8 cellular contexts compared by ENCODE assay signal in genomic region chr11:15073361-15074205, GRCh38. TPM values are rescaled to one million over a fixed set of nuclear protein-coding genes. Genes with fewer than 3 reads are reported as not detected.
DNase-seq lines count a peak whose midpoint lies in the region; ATAC-seq and TF ChIP-seq lines count a peak whose summit lies in the region.

CALCB (plus strand) TSS chr11:15073593; CDS start chr11:15074719, 1,126 bp downstream.

- ATAC-seq in IMR-90 (ENCODE audit: low read depth) (peak; percentile 73), HG03571 (IDR thresholded peaks at IDR 0.05; ENCODE audit: unreplicated experiment) (no peak)
- ATAC-seq in activated CD8-positive, alpha-beta T cell treated with anti-CD3 and anti-CD28 coated beads, Interleukin-2, amount 10 ng/mL, durations not matched to agents 7 days and 5 days = peak; percentile 5

- no peaks in the 10 kb centered on the region for H3K36me3 Mint-ChIP-seq in activated CD8-positive, alpha-beta T cell treated with anti-CD3 and anti-CD28 coated beads, Interleukin-2, amount 10 ng/mL, durations not matched to agents 7 days and 5 days (ENCODE audit: low read depth)

- no peaks in the 10 kb centered on the region for H3K79me1 ChIP-seq in IMR-90 (ENCODE audit: low read depth in 1 of 2, low read length in 2 of 2)

- no peak within 1 kb of the TSS for H4K8ac ChIP-seq in IMR-90 (ENCODE audit: low read depth in 2 of 2, low read length in 2 of 2)

- dilution Hi-C loops in IMR-90 (cut with HindIII; ENCODE audit: low sequenced_read_pairs, unreplicated experiment) = no loop called here

- peaks cover 14% of the 10 kb centered on the region for H3K27me3 Mint-ChIP-seq in activated CD8-positive, alpha-beta T cell treated with anti-CD3 and anti-CD28 coated beads, Interleukin-2, amount 10 ng/mL, durations not matched to agents 7 days and 5 days (ENCODE audit: low read depth)

- no peak within 1 kb of the TSS for H4K5ac ChIP-seq in IMR-90 (ENCODE audit: low read depth, low read length)

- no peak within 1 kb of the TSS for H2AK5ac ChIP-seq in IMR-90 (ENCODE audit: low read depth, low read length)

- peak within 1 kb of the TSS; percentile 29 for H3K4me3 ChIP-seq in AG04450 (ENCODE audit: low read depth, low read length)
- H3K4me3 ChIP-seq in IMR-90 (ENCODE audit: insufficient read depth, low read depth, low read length) = peak within 1 kb of the TSS; percentile 10; the same call in 1 of the 2 replicates
- H3K4me3 ChIP-seq in fibroblast of the aortic adventitia (ENCODE audit: low read depth, low read length) = peak within 1 kb of the TSS; percentile 44
- H3K4me3 ChIP-seq in parathyroid adenoma (ENCODE audit: low read depth, low read length) = peak within 1 kb of the TSS; percentile 27

- no peak for TF ChIP-seq POLR2A in IMR-90 (IDR thresholded peaks at IDR 0.05; ENCODE audit: low read depth, low read length)

- no peaks in the 10 kb centered on the region for H3K79me2 ChIP-seq in parathyroid adenoma

- no peak within 1 kb of the TSS for H3K14ac ChIP-seq in IMR-90 (replicated peaks; ENCODE audit: low read depth, low read length)

- 8% methylated on average over 26 of the region's 60 CpGs; no CpG with 5 or more reads in 1 of the 2 experiments for WGBS in IMR-90 (ENCODE audit: extremely low coverage in 2 of 2, insufficient read length in 1 of 2), 2 experiments

- no peak within 1 kb of the TSS for H3K18ac ChIP-seq in IMR-90 (ENCODE audit: low read depth, low read length)

- in situ Hi-C loops in IMR-90 (cut with MboI; ENCODE audit: low sequenced_read_pairs) = no loop called here

- H3K4me2 ChIP-seq in IMR-90 (ENCODE audit: low read depth, low read length) (peak within 1 kb of the TSS; percentile 80), parathyroid adenoma (ENCODE audit: low read length) (peak within 1 kb of the TSS; percentile 58)

- intact Hi-C loops in IMR-90 (cut with micrococcal nuclease) = loop anchor here (2.0 kb wide), 1 partner anchor 99 kb away; no protein-coding TSS in a partner anchor

- H3K27ac ChIP-seq in AG04450 (ENCODE audit: low read depth, low read length) = no peak within 1 kb of the TSS
- no peak within 1 kb of the TSS for H3K27ac ChIP-seq in IMR-90 (ENCODE audit: insufficient read depth, low read length)
- H3K27ac ChIP-seq in parathyroid adenoma = no peak within 1 kb of the TSS

- TF ChIP-seq RAD21 in IMR-90 (IDR thresholded peaks at IDR 0.05; ENCODE audit: low read length) = no peak

- H3K23ac ChIP-seq in IMR-90 (ENCODE audit: low read depth, low read length) = peak within 1 kb of the TSS; percentile 49; the same call in 1 of the 2 replicates

- H3K9ac ChIP-seq in IMR-90 (ENCODE audit: low read depth, low read length) (no peak within 1 kb of the TSS), parathyroid adenoma (no peak within 1 kb of the TSS)

- no peak within 1 kb of the TSS for H2AK9ac ChIP-seq in IMR-90 (replicated peaks; ENCODE audit: low read depth, low read length, poor library complexity)

- H4K20me1 ChIP-seq in IMR-90 (ENCODE audit: insufficient read depth, low read length) = no peaks in the 10 kb centered on the region

- no TSS peak for BruUV-seq in IMR-90 (replicated peaks; lab: Mats Ljungman, UMichigan)

- peaks cover 23% of the 10 kb centered on the region for H3K4me1 Mint-ChIP-seq in activated CD8-positive, alpha-beta T cell treated with anti-CD3 and anti-CD28 coated beads, Interleukin-2, amount 10 ng/mL, durations not matched to agents 7 days and 5 days (ENCODE audit: low read depth)

- H3K9me3 ChIP-seq in AG04450 (ENCODE audit: control insufficient read depth, insufficient read depth, low read length) (no peaks in the 10 kb centered on the region; the same call in 1 of the 2 replicates), IMR-90 (ENCODE audit: control insufficient read depth, insufficient read depth, low read length) (no peaks in the 10 kb centered on the region), parathyroid adenoma (ENCODE audit: control insufficient read depth, low read length) (no peaks in the 10 kb centered on the region)

- H2AFZ ChIP-seq in IMR-90 (replicated peaks; ENCODE audit: low read length, poor library complexity) (peak within 1 kb of the TSS; percentile 85), parathyroid adenoma (peak within 1 kb of the TSS; percentile 50)

- H2BK120ac ChIP-seq in IMR-90 (ENCODE audit: low read depth, low read length) = no peak within 1 kb of the TSS

- no peak within 1 kb of the TSS for H3K27ac Mint-ChIP-seq in activated CD8-positive, alpha-beta T cell treated with anti-CD3 and anti-CD28 coated beads, Interleukin-2, amount 10 ng/mL, durations not matched to agents 7 days and 5 days

- DNase-seq in AG04450 (ENCODE audit: low read depth, low spot score) (no peak), IMR-90 (peak; percentile 10), fibroblast of the aortic adventitia (ENCODE audit: low read depth) (peak; percentile 17), T-helper 9 cell (no peak), HCEC 1CT (no peak)
- DNase-seq in activated CD8-positive, alpha-beta T cell treated with anti-CD3 and anti-CD28 coated beads, Interleukin-2, amount 10 ng/mL, durations not matched to agents 7 days and 5 days = peak; percentile 27

- H3K36me3 ChIP-seq in IMR-90 (ENCODE audit: control insufficient read depth, insufficient read depth, low read length) (no peaks in the 10 kb centered on the region), parathyroid adenoma (ENCODE audit: control insufficient read depth, insufficient read depth, low read length) (no peaks in the 10 kb centered on the region)

- H4K91ac ChIP-seq in IMR-90 (ENCODE audit: insufficient read depth, low read depth, low read length) = no peak within 1 kb of the TSS

- peaks cover 31% of the 10 kb centered on the region for H3K27me3 ChIP-seq in AG04450 (ENCODE audit: control insufficient read depth, insufficient read depth, low read length)
- peaks cover 45% of the 10 kb centered on the region for H3K27me3 ChIP-seq in IMR-90 (ENCODE audit: control insufficient read depth, insufficient read depth, low read length)
- H3K27me3 ChIP-seq in parathyroid adenoma (ENCODE audit: control insufficient read depth, insufficient read depth, low read length) = no peaks in the 10 kb centered on the region

- CTCF ChIA-PET in AG04450 (lab: Charles Lee) = interaction anchor here (0.8 to 4.7 kb wide), 6 partner anchors 9 to 283 kb away, joined by 3 to 48 read pairs (median 4); no protein-coding TSS in a partner anchor
- CTCF ChIA-PET in IMR-90 (lab: Yijun Ruan, JAX) = interaction anchor here (0.6 to 1.3 kb wide), 2 partner anchors 132 to 137 kb away, joined by 3 to 4 read pairs; no protein-coding TSS in a partner anchor
- CTCF ChIA-PET in activated CD8-positive, alpha-beta T cell treated with anti-CD3 and anti-CD28 coated beads, Interleukin-2, amount 10 ng/mL, durations not matched to agents 7 days and 5 days (lab: Charles Lee) = interaction anchor here (0.9 to 6.5 kb wide), 23 partner anchors 13 to 283 kb away, joined by 3 to 196 read pairs (median 6); no protein-coding TSS in a partner anchor

- peak within 1 kb of the TSS; percentile 69 for H3K4me3 Mint-ChIP-seq in activated CD8-positive, alpha-beta T cell treated with anti-CD3 and anti-CD28 coated beads, Interleukin-2, amount 10 ng/mL, durations not matched to agents 7 days and 5 days

- no peak within 1 kb of the TSS for H3K4ac ChIP-seq in IMR-90 (ENCODE audit: low read depth, low read length)

- POLR2A ChIA-PET in AG04450 (lab: Yijun Ruan, JAX) (no interaction called here), IMR-90 (lab: Charles Lee; ENCODE audit: unreplicated experiment) (interaction anchor here (0.6 kb wide), 2 partner anchors 173 to 1532 kb away, joined by 4 to 8 read pairs; no protein-coding TSS in a partner anchor)
- POLR2A ChIA-PET in activated CD8-positive, alpha-beta T cell treated with anti-CD3 and anti-CD28 coated beads, Interleukin-2, amount 10 ng/mL, durations not matched to agents 7 days and 5 days (lab: Charles Lee) = no interaction called here

- TF ChIP-seq CTCF in AG04450 (IDR thresholded peaks at IDR 0.05; ENCODE audit: low read depth, low read length) (no peak), IMR-90 (conservative IDR thresholded peaks at IDR 0.05; ENCODE audit: low read depth, low read length) (no peak), fibroblast of the aortic adventitia (IDR thresholded peaks at IDR 0.05; ENCODE audit: insufficient read depth, low read length) (no peak), parathyroid adenoma (IDR thresholded peaks at IDR 0.05) (no peak)

- H3K4me1 ChIP-seq in IMR-90 (ENCODE audit: control insufficient read depth, insufficient read depth, low read length) (peaks cover 4% of the 10 kb centered on the region; the same call in 1 of the 2 replicates), parathyroid adenoma (peaks cover 4% of the 10 kb centered on the region)

- no peak within 1 kb of the TSS for H3K56ac ChIP-seq in IMR-90 (ENCODE audit: extremely low read depth, insufficient read depth, low read length)

- no peak within 1 kb of the TSS for H2BK15ac ChIP-seq in IMR-90 (ENCODE audit: low read depth, low read length)

- no peaks in the 10 kb centered on the region for H3K9me1 ChIP-seq in IMR-90 (ENCODE audit: insufficient read depth, low read length)

- H2BK5ac ChIP-seq in IMR-90 (ENCODE audit: low read depth, low read length, poor library complexity, severe bottlenecking) = no peak within 1 kb of the TSS

- H3K9me3 Mint-ChIP-seq in activated CD8-positive, alpha-beta T cell treated with anti-CD3 and anti-CD28 coated beads, Interleukin-2, amount 10 ng/mL, durations not matched to agents 7 days and 5 days (ENCODE audit: insufficient read depth) = peaks cover 11% of the 10 kb centered on the region

- H2BK20ac ChIP-seq in IMR-90 (ENCODE audit: low read depth, low read length) = no peak within 1 kb of the TSS

TF ChIP-seq in IMR-90, 13 proteins besides CTCF, POLR2A, EP300 and RAD21:
- TF ChIP-seq CHD1 (IDR thresholded peaks at IDR 0.05; ENCODE audit: low read depth, low read length) = no peak
- TF ChIP-seq CEBPB (IDR thresholded peaks at IDR 0.05; ENCODE audit: low read depth, low read length) = peak; percentile 94
- no peak for TF ChIP-seq RCOR1 (IDR thresholded peaks at IDR 0.05; ENCODE audit: insufficient replicate concordance, low read length)
- no peak for TF ChIP-seq NFE2L2 (IDR thresholded peaks at IDR 0.05; ENCODE audit: low read depth, low read length)
TF ChIP-seq in IMR-90: peak in this region for 1.

RNA-seq across cellular contexts. Expression of gene CALCB, which starts in this region (rescaled TPM):
- not detected in 2 replicates for polyA plus RNA-seq in AG04450 (2011; rRNA removed)
- polyA minus RNA-seq in AG04450 (2011; rRNA and poly(A)+ RNA removed) = not detected in 2 replicates
- not detected in 2 replicates for total RNA-seq in IMR-90 (2012; rRNA removed)
- not detected in 2 replicates for polyA plus RNA-seq in IMR-90 (2012; rRNA removed)
- not detected in 2 replicates for polyA plus RNA-seq in IMR-90 (2012; cell fraction: cytosol; rRNA removed)
- 0.15 TPM in 1 of 2 replicates, not detected in the other for polyA plus RNA-seq in IMR-90 (2012; cell fraction: nucleus; rRNA removed; ENCODE audit: low replicate concordance)
- total RNA-seq in activated CD8-positive, alpha-beta T cell treated with anti-CD3 and anti-CD28 coated beads, Interleukin-2, amount 10 ng/mL, durations not matched to agents 7 days and 5 days = under 1 TPM; 0.79 to 0.91 TPM
- total RNA-seq in fibroblast of the aortic adventitia (ENCODE audit: low replicate concordance) = not detected in 2 replicates

Comparison
In these comparisons a context has a peak if more than half of its experiments do, and no peak if none do; other contexts are left out.
1. Peak in DNase-seq, ATAC-seq, H3K4me3 ChIP-seq and H3K4me2 ChIP-seq in IMR-90; RNA of the gene not detected or under 1 TPM.
2. Peak in DNase-seq and ATAC-seq in activated CD8-positive, alpha-beta T cell treated with anti-CD3 and anti-CD28 coated beads, Interleukin-2, amount 10 ng/mL, durations not matched to agents 7 days and 5 days; RNA of the gene not detected or under 1 TPM.
3. Peak in DNase-seq and H3K4me3 ChIP-seq in fibroblast of the aortic adventitia; RNA of the gene not detected or under 1 TPM.